ENCODE assay signal across 1 cellular context in genomic region chr19:14093117-14093784, GRCh38.
TF ChIP-seq lines count a peak whose summit lies in the region.

No MANE protein-coding gene starts in this region.

TF ChIP-seq in K562, 482 proteins besides CTCF, POLR2A, EP300 and RAD21 (continues in another document):
- no peak for TF ChIP-seq PRMT5 (CRISPR knock-in tag; IDR thresholded peaks at IDR 0.05)
- TF ChIP-seq ESRRA (IDR thresholded peaks at IDR 0.05; ENCODE audit: borderline replicate concordance, low read depth): no peak
- TF ChIP-seq DEAF1 (CRISPR knock-in tag; IDR thresholded peaks at IDR 0.05): no peak
- no peak for TF ChIP-seq ZNF668 (CRISPR knock-in tag; IDR thresholded peaks at IDR 0.05)
- TF ChIP-seq NFE2 (IDR thresholded peaks at IDR 0.05; ENCODE audit: low read depth): no peak
- no peak for TF ChIP-seq ZNF644 (tag; IDR thresholded peaks at IDR 0.05; ENCODE audit: low read depth)
- TF ChIP-seq TFAP4 (CRISPR knock-in tag; IDR thresholded peaks at IDR 0.05; ENCODE audit: borderline replicate concordance): no peak
- no peak for TF ChIP-seq ZNF407 (IDR thresholded peaks at IDR 0.05; ENCODE audit: low read depth)
- TF ChIP-seq IFI16 (CRISPR knock-in tag; IDR thresholded peaks at IDR 0.05): no peak
- TF ChIP-seq MBD2 (IDR thresholded peaks at IDR 0.05; ENCODE audit: borderline replicate concordance, low read depth): no peak
- no peak for TF ChIP-seq NR0B1 (IDR thresholded peaks at IDR 0.05; ENCODE audit: partially characterized antibody)
- TF ChIP-seq BHLHE40 (IDR thresholded peaks at IDR 0.05; ENCODE audit: low read length): no peak
- 0 out of 2 replicates have a peak, but pooled peaks have one; percentile 29 for TF ChIP-seq CREB3L1 (IDR thresholded peaks at IDR 0.05; ENCODE audit: borderline replicate concordance, low read depth)
- TF ChIP-seq HMG20B (CRISPR knock-in tag; IDR thresholded peaks at IDR 0.05): no peak
- no peak for TF ChIP-seq TEAD1 (CRISPR knock-in tag; IDR thresholded peaks at IDR 0.05)
- TF ChIP-seq TARDBP (IDR thresholded peaks at IDR 0.05): no peak
- TF ChIP-seq BACH1 (tag; IDR thresholded peaks at IDR 0.05): no peak
- TF ChIP-seq ZSCAN29 (IDR thresholded peaks at IDR 0.05): no peak
- no peak for TF ChIP-seq ZBTB34 (CRISPR knock-in tag; IDR thresholded peaks at IDR 0.05)
- TF ChIP-seq ZNF280A (IDR thresholded peaks at IDR 0.05; ENCODE audit: low read depth, partially characterized antibody): peak; percentile 27
- TF ChIP-seq E2F8 (IDR thresholded peaks at IDR 0.05; ENCODE audit: low read depth, partially characterized antibody): no peak
- TF ChIP-seq FIP1L1 (IDR thresholded peaks at IDR 0.05; ENCODE audit: low read depth, low read length, poor library complexity, severe bottlenecking): no peak
- TF ChIP-seq TRIM28 (IDR thresholded peaks at IDR 0.05): peak; percentile 92
- peak; percentile 82 for TF ChIP-seq ADNP (tag; IDR thresholded peaks at IDR 0.05)
- TF ChIP-seq GTF2F1 (IDR thresholded peaks at IDR 0.05; ENCODE audit: low read depth, low read length): no peak
- TF ChIP-seq CBX5 (IDR thresholded peaks at IDR 0.05; ENCODE audit: borderline replicate concordance, low read depth): peak; percentile 86
- peak in 1 of 2 experiments; percentile 78; a peak in 3 of 4 replicates for TF ChIP-seq RCOR1 (IDR thresholded peaks at IDR 0.05; ENCODE audit: borderline replicate concordance in 1 of 2, low read depth in 2 of 2, low read length in 2 of 2)
- no peak for TF ChIP-seq FOXA3 (CRISPR knock-in tag; conservative IDR thresholded peaks at IDR 0.05 in 1 of 2, IDR thresholded peaks at IDR 0.05 in 1 of 2)
- no peak for TF ChIP-seq L3MBTL2 (IDR thresholded peaks at IDR 0.05)
- TF ChIP-seq ZHX1 (conservative IDR thresholded peaks at IDR 0.05; ENCODE audit: low read length): no peak
- no peak for TF ChIP-seq TAF1 (IDR thresholded peaks at IDR 0.05; ENCODE audit: control insufficient read depth, extremely low read depth, insufficient read depth, low read length, severe bottlenecking)
